In genomic region chr5:6606884-6607558, GRCh38 we compare ENCODE assay signal across 27 cellular contexts. TPM values are rescaled to one million over a fixed set of nuclear protein-coding genes. Genes with fewer than 3 reads are reported as not detected.
DNase-seq lines count a peak whose midpoint lies in the region; ATAC-seq and TF ChIP-seq lines count a peak whose summit lies in the region.
"Had no signal": no experiment of that assay in that cellular context is flagged by ENCODE, and none has a peak within 500 bp of the region (broad histone marks: within the 10 kb centered on the region; RNA-seq: fewer than 3 reads in every experiment).

No MANE protein-coding gene starts in this region.

- H3K27me3 ChIP-seq in right atrium auricular region = no peaks in the 10 kb centered on the region
- no peaks in the 10 kb centered on the region for H3K27me3 ChIP-seq in endodermal cell (ENCODE audit: control insufficient read depth, insufficient read depth, low read length, poor library complexity, severe bottlenecking)
- H3K27me3 ChIP-seq: MG63, SJCRH30, stomach, tibial nerve had no signal

- no peak overlapping the region for H2AFZ ChIP-seq in OCI-LY7 (ENCODE audit: low read length)

- H3K9me2 ChIP-seq in OCI-LY7 (ENCODE audit: insufficient read depth, low read length) = no peaks in the 10 kb centered on the region

- BruUV-seq in OCI-LY7 (replicated peaks; lab: Mats Ljungman, UMichigan) = TSS peak; percentile 31

- ATAC-seq in Right ventricle myocardium inferior (no peak), HG03097 (IDR thresholded peaks at IDR 0.05; ENCODE audit: low FRiP score, unreplicated experiment) (no peak)
- ATAC-seq: activated naive CD8-positive, alpha-beta T cell treated with anti-CD3 and anti-CD28 coated beads, Interleukin-2, amount 50 U/mL, for 24 hours; naive thymus-derived CD4-positive, alpha-beta T cell; PC-3 had no signal

- H3K9ac ChIP-seq in endodermal cell (ENCODE audit: extremely low read depth, low read length, poor library complexity, severe bottlenecking) = no peak overlapping the region

- POLR2A ChIA-PET in OCI-LY7 (lab: Charles Lee) = interaction anchor here (0.8 to 1.3 kb wide), 2 partner anchors 11 to 686 kb away, joined by 3 to 5 read pairs; no protein-coding TSS in a partner anchor

- H3K4me3 ChIP-seq in right atrium auricular region (no peak overlapping the region), OCI-LY7 (ENCODE audit: low read depth, low read length, poor library complexity, severe bottlenecking) (no peak overlapping the region), endodermal cell (ENCODE audit: low read length) (no peak overlapping the region)
- H3K4me3 ChIP-seq: HAP-1, MG63, SJCRH30, stomach, tibial nerve had no signal

- intact Hi-C loops in Right ventricle myocardium inferior (cut with DNase I) = no loop called here
- intact Hi-C loops in OCI-LY7 (cut with micrococcal nuclease; ENCODE audit: unreplicated experiment) = loop anchor here (5.0 kb wide), 1 partner anchor 140 kb away; no protein-coding TSS in a partner anchor

- 88 to 94% methylated on average over 4 to 8 of the region's 9 CpGs for WGBS in endodermal cell (ENCODE audit: insufficient coverage in 1 of 2, insufficient read length in 1 of 2), 2 experiments

- H4K20me1 ChIP-seq in OCI-LY7 (ENCODE audit: insufficient read depth, low read length) = 0 out of 2 replicates have a peak, but pooled peaks cover 4% of the 10 kb centered on the region

- H3K79me2 ChIP-seq in OCI-LY7 (ENCODE audit: insufficient read depth, low read depth, low read length) = no peaks in the 10 kb centered on the region

- H3K27ac ChIP-seq in right atrium auricular region = no peak overlapping the region
- H3K27ac ChIP-seq in OCI-LY7 (ENCODE audit: low read depth, low read length, poor library complexity, severe bottlenecking) = no peak overlapping the region
- H3K27ac ChIP-seq in endodermal cell (ENCODE audit: low read depth, low read length) = peak overlapping the region; percentile 32
- H3K27ac ChIP-seq: SJCRH30, stomach, tibial nerve had no signal

- no peaks in the 10 kb centered on the region for H3K9me3 ChIP-seq in right atrium auricular region
- no peaks in the 10 kb centered on the region for H3K9me3 ChIP-seq in OCI-LY7 (ENCODE audit: low read length)
- no peaks in the 10 kb centered on the region for H3K9me3 ChIP-seq in endodermal cell (ENCODE audit: control insufficient read depth, low read length)
- H3K9me3 ChIP-seq: Caco-2, HAP-1, MG63, SJCRH30, stomach, tibial nerve had no signal

- peaks cover 100% of the 10 kb centered on the region for H3K36me3 ChIP-seq in right atrium auricular region
- peaks cover 100% of the 10 kb centered on the region for H3K36me3 ChIP-seq in OCI-LY7 (ENCODE audit: insufficient read depth, low read length)
- H3K36me3 ChIP-seq in endodermal cell (ENCODE audit: control insufficient read depth, insufficient read depth, low read length) = peaks cover 98% of the 10 kb centered on the region

- CTCF ChIA-PET in OCI-LY7 (lab: Charles Lee; ENCODE audit: unreplicated experiment) = no interaction called here

- H3K9me3 Mint-ChIP-seq in endodermal cell = no peaks in the 10 kb centered on the region
- H3K9me3 Mint-ChIP-seq: activated naive CD8-positive, alpha-beta T cell treated with anti-CD3 and anti-CD28 coated beads, Interleukin-2, amount 50 U/mL, for 24 hours; IgD-negative memory B cell; naive thymus-derived CD4-positive, alpha-beta T cell had no signal

- no peaks in the 10 kb centered on the region for H3K27me3 Mint-ChIP-seq in endodermal cell (ENCODE audit: insufficient read depth)
- H3K27me3 Mint-ChIP-seq: activated naive CD8-positive, alpha-beta T cell treated with anti-CD3 and anti-CD28 coated beads, Interleukin-2, amount 50 U/mL, for 24 hours; IgD-negative memory B cell; naive thymus-derived CD4-positive, alpha-beta T cell had no signal

- H3K4me3 Mint-ChIP-seq in endodermal cell = no peak overlapping the region
- H3K4me3 Mint-ChIP-seq: activated naive CD8-positive, alpha-beta T cell treated with anti-CD3 and anti-CD28 coated beads, Interleukin-2, amount 50 U/mL, for 24 hours; naive thymus-derived CD4-positive, alpha-beta T cell had no signal

- H3K27ac Mint-ChIP-seq in endodermal cell = no peak overlapping the region
- H3K27ac Mint-ChIP-seq: activated naive CD8-positive, alpha-beta T cell treated with anti-CD3 and anti-CD28 coated beads, Interleukin-2, amount 50 U/mL, for 24 hours; IgD-negative memory B cell; naive thymus-derived CD4-positive, alpha-beta T cell had no signal

- no peak for TF ChIP-seq CTCF in right atrium auricular region (IDR thresholded peaks at IDR 0.05)
- no peak for TF ChIP-seq CTCF in OCI-LY7 (conservative IDR thresholded peaks at IDR 0.05; ENCODE audit: low read length)
- TF ChIP-seq CTCF in endodermal cell (conservative IDR thresholded peaks at IDR 0.05) = no peak

- H3K4me2 ChIP-seq in OCI-LY7 (ENCODE audit: low read length) = no peak overlapping the region

- H3K36me3 Mint-ChIP-seq in endodermal cell (ENCODE audit: low read depth) = peaks cover 85% of the 10 kb centered on the region

- H3K4me1 ChIP-seq in right atrium auricular region (no peaks in the 10 kb centered on the region), OCI-LY7 (ENCODE audit: insufficient read depth, low read length, poor library complexity, severe bottlenecking) (no peaks in the 10 kb centered on the region), endodermal cell (ENCODE audit: control insufficient read depth, insufficient read depth, low read length) (no peaks in the 10 kb centered on the region)
- H3K4me1 ChIP-seq: Caco-2, HAP-1, SJCRH30, stomach, tibial nerve had no signal

- DNase-seq in right atrium auricular region (ENCODE audit: low spot score) (peak; percentile 26), Right ventricle myocardium inferior (ENCODE audit: missing footprints) (no peak), OCI-LY7 (ENCODE audit: low spot score) (no peak), endodermal cell (no peak), COLO829 (ENCODE audit: low spot score) (no peak), DMS 273 (lab: John Stamatoyannopoulos, UW; ENCODE audit: unreplicated experiment) (no peak)
- DNase-seq: activated CD4-positive, CD25-positive, alpha-beta regulatory T cell treated with anti-CD3 and anti-CD28 coated beads, Interleukin-2, amount 50 U/mL, for 72 hours; activated gamma-delta T cell; activated naive CD8-positive, alpha-beta T cell treated with anti-CD3 and anti-CD28 coated beads, Interleukin-2, amount 50 U/mL, for 24 hours; activated T-cell treated with anti-CD3 and anti-CD28 coated beads for 4 hours; Caco-2; cerebellar nuclear complex; DMS79; GDM1; MG63; naive thymus-derived CD4-positive, alpha-beta T cell; NCI-H1436 treated with DMSO at 0.1 percent for 48 hours; NCI-H2107; NCI-H82; nucleus accumbens; PC-3; SJCRH30; stomach had no signal

- H3K4me1 Mint-ChIP-seq in endodermal cell = no peaks in the 10 kb centered on the region
- H3K4me1 Mint-ChIP-seq: activated naive CD8-positive, alpha-beta T cell treated with anti-CD3 and anti-CD28 coated beads, Interleukin-2, amount 50 U/mL, for 24 hours had no signal

RNA-seq across cellular contexts. Expression of gene NSUN2, which starts 25.8 kb away (rescaled TPM):
- total RNA-seq in right atrium auricular region (10 to 100 TPM; 21.2 to 21.4 TPM), Right ventricle myocardium inferior (34.2 TPM), OCI-LY7 (2022) (122 and 139 TPM in 2 replicates), endodermal cell (10 to 100 TPM; 71.8 to 90.8 TPM)
- total RNA-seq in OCI-LY7 (2014; rRNA removed; shearing (Covaris generic)) = 88.1 and 88.9 TPM in 2 replicates
- 55.2 TPM for polyA plus RNA-seq in endodermal cell (2013, experiment 1 of 2)
- polyA plus RNA-seq in endodermal cell (2013, experiment 2 of 2) = 53.9 TPM

RNA-seq across cellular contexts. Expression of gene SRD5A1, which starts 26.2 kb away (rescaled TPM):
- 1 to 10 TPM in 1 of 2 donors, under 1 TPM in 1; 0.67 to 1.2 TPM for total RNA-seq in right atrium auricular region
- 3.2 TPM for total RNA-seq in Right ventricle myocardium inferior
- 16.7 and 31.6 TPM in 2 replicates for total RNA-seq in OCI-LY7 (2014; rRNA removed; shearing (Covaris generic))
- total RNA-seq in OCI-LY7 (2022) = 31.9 and 32.5 TPM in 2 replicates
- total RNA-seq in endodermal cell = 10 to 100 TPM; 15.0 to 16.2 TPM
- polyA plus RNA-seq in endodermal cell (2013, experiment 1 of 2) = 20.6 TPM
- 18.0 TPM for polyA plus RNA-seq in endodermal cell (2013, experiment 2 of 2)
